Comparison of ENCODE assay signal across 1 cellular context in the genomic region with DNA sequence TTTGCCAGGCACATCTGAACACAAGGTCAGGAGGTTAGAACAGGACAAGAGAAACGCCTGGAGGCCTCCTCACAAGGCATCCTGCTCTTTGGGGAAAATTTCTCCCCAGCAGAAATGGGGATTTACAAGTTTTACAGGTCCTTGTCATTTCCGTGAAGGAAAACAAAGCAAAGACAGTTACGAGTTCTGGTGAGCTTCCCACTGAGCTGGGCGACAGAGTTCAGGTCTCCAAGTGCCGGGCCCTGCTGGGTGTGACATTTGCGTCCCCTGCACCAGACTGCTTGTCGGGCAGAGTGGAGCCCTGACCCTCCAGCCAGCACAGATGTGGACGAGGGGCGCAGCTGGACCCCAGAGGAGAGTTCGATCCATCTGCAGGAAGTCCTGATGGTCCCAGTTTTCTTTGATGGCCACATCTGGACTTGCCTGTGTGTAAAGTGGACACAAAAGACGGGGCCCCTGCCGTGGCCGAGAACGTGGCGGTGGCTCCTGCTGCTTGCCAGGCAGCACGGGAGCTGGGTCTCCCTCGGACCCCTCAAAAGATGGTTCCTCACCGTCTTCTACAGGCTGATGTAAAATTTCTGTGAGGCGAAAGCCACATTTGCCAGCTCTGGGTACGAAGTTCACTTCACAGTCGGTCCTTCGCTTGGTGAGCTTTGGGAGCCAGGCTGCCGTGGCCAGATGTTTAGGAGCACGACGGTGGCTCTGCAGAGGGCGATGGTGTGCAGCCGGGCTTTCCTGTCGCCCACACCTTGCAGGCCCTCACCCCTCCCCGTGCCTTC.
TF ChIP-seq lines count a peak whose summit lies in the region.

No MANE protein-coding gene starts in this region.

TF ChIP-seq in HepG2, 621 proteins besides CTCF, POLR2A, EP300 and RAD21 (continued from another document and continues in another):
- TF ChIP-seq, protein P1, sequence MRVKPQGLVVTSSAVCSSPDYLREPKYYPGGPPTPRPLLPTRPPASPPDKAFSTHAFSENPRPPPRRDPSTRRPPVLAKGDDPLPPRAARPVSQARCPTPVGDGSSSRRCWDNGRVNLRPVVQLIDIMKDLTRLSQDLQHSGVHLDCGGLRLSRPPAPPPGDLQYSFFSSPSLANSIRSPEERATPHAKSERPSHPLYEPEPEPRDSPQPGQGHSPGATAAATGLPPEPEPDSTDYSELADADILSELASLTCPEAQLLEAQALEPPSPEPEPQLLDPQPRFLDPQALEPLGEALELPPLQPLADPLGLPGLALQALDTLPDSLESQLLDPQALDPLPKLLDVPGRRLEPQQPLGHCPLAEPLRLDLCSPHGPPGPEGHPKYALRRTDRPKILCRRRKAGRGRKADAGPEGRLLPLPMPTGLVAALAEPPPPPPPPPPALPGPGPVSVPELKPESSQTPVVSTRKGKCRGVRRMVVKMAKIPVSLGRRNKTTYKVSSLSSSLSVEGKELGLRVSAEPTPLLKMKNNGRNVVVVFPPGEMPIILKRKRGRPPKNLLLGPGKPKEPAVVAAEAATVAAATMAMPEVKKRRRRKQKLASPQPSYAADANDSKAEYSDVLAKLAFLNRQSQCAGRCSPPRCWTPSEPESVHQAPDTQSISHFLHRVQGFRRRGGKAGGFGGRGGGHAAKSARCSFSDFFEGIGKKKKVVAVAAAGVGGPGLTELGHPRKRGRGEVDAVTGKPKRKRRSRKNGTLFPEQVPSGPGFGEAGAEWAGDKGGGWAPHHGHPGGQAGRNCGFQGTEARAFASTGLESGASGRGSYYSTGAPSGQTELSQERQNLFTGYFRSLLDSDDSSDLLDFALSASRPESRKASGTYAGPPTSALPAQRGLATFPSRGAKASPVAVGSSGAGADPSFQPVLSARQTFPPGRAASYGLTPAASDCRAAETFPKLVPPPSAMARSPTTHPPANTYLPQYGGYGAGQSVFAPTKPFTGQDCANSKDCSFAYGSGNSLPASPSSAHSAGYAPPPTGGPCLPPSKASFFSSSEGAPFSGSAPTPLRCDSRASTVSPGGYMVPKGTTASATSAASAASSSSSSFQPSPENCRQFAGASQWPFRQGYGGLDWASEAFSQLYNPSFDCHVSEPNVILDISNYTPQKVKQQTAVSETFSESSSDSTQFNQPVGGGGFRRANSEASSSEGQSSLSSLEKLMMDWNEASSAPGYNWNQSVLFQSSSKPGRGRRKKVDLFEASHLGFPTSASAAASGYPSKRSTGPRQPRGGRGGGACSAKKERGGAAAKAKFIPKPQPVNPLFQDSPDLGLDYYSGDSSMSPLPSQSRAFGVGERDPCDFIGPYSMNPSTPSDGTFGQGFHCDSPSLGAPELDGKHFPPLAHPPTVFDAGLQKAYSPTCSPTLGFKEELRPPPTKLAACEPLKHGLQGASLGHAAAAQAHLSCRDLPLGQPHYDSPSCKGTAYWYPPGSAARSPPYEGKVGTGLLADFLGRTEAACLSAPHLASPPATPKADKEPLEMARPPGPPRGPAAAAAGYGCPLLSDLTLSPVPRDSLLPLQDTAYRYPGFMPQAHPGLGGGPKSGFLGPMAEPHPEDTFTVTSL (CRISPR knock-in tag; IDR thresholded peaks at IDR 0.05; ENCODE audit: borderline replicate concordance): 0 out of 2 replicates have a peak, but pooled peaks have one; percentile 31
- no peak for TF ChIP-seq KLF11 (CRISPR knock-in tag; IDR thresholded peaks at IDR 0.05)
- TF ChIP-seq, protein P2, sequence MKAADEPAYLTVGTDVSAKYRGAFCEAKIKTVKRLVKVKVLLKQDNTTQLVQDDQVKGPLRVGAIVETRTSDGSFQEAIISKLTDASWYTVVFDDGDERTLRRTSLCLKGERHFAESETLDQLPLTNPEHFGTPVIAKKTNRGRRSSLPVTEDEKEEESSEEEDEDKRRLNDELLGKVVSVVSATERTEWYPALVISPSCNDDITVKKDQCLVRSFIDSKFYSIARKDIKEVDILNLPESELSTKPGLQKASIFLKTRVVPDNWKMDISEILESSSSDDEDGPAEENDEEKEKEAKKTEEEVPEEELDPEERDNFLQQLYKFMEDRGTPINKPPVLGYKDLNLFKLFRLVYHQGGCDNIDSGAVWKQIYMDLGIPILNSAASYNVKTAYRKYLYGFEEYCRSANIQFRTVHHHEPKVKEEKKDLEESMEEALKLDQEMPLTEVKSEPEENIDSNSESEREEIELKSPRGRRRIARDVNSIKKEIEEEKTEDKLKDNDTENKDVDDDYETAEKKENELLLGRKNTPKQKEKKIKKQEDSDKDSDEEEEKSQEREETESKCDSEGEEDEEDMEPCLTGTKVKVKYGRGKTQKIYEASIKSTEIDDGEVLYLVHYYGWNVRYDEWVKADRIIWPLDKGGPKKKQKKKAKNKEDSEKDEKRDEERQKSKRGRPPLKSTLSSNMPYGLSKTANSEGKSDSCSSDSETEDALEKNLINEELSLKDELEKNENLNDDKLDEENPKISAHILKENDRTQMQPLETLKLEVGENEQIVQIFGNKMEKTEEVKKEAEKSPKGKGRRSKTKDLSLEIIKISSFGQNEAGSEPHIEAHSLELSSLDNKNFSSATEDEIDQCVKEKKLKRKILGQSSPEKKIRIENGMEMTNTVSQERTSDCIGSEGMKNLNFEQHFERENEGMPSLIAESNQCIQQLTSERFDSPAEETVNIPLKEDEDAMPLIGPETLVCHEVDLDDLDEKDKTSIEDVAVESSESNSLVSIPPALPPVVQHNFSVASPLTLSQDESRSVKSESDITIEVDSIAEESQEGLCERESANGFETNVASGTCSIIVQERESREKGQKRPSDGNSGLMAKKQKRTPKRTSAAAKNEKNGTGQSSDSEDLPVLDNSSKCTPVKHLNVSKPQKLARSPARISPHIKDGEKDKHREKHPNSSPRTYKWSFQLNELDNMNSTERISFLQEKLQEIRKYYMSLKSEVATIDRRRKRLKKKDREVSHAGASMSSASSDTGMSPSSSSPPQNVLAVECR (CRISPR knock-in tag; IDR thresholded peaks at IDR 0.05; ENCODE audit: borderline replicate concordance): peak; percentile 57; the same call in 1 of the 2 replicates
- TF ChIP-seq ZIK1 (CRISPR knock-in tag; IDR thresholded peaks at IDR 0.05; ENCODE audit: borderline replicate concordance, low read depth): no peak
- peak; percentile 52; the same call in 1 of the 2 replicates for TF ChIP-seq DNMT1 (CRISPR knock-in tag; IDR thresholded peaks at IDR 0.05)
- TF ChIP-seq, protein P3, sequence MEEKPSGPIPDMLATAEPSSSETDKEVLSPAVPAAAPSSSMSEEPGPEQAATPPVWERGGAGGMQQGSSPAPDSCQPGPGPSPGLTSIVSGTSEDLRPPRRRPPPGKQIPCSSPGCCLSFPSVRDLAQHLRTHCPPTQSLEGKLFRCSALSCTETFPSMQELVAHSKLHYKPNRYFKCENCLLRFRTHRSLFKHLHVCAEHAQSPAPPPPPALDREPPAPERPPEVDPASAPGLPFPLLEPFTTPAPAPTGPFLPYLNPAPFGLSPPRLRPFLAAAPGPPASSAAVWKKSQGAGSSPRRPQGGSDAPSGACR (CRISPR knock-in tag; IDR thresholded peaks at IDR 0.05): 0 out of 2 replicates have a peak, but pooled peaks have one; percentile 32
- TF ChIP-seq, protein P4, sequence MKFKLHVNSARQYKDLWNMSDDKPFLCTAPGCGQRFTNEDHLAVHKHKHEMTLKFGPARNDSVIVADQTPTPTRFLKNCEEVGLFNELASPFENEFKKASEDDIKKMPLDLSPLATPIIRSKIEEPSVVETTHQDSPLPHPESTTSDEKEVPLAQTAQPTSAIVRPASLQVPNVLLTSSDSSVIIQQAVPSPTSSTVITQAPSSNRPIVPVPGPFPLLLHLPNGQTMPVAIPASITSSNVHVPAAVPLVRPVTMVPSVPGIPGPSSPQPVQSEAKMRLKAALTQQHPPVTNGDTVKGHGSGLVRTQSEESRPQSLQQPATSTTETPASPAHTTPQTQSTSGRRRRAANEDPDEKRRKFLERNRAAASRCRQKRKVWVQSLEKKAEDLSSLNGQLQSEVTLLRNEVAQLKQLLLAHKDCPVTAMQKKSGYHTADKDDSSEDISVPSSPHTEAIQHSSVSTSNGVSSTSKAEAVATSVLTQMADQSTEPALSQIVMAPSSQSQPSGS (CRISPR knock-in tag; IDR thresholded peaks at IDR 0.05): 0 out of 2 replicates have a peak, but pooled peaks have one; percentile 13
- TF ChIP-seq ZNF788 (CRISPR knock-in tag; IDR thresholded peaks at IDR 0.05; ENCODE audit: borderline replicate concordance): peak; percentile 23; the same call in 1 of the 2 replicates
- TF ChIP-seq, protein P5, sequence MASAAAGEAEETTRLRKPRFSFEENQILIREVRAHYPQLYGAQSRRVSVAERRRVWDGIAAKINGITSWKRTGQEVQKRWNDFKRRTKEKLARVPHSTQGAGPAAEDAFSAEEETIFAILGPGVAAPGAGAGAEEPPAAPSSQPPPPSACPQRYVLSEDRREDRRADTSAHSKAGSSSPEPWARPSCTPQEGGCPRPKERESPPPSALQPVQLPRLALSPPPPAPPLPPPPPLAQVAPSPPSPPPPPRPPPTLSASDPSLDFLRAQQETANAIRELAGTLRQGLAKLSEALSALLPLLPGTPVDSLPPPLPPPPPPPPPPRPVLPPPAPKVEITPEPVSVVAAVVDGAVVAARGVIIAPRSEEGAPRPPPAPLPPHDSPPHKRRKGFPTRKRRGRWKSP (CRISPR knock-in tag; IDR thresholded peaks at IDR 0.05): no peak
- 0 out of 2 replicates have a peak, but pooled peaks have one; percentile 59 for TF ChIP-seq ZNF232 (CRISPR knock-in tag; IDR thresholded peaks at IDR 0.05; ENCODE audit: borderline replicate concordance)
- TF ChIP-seq, protein P6, sequence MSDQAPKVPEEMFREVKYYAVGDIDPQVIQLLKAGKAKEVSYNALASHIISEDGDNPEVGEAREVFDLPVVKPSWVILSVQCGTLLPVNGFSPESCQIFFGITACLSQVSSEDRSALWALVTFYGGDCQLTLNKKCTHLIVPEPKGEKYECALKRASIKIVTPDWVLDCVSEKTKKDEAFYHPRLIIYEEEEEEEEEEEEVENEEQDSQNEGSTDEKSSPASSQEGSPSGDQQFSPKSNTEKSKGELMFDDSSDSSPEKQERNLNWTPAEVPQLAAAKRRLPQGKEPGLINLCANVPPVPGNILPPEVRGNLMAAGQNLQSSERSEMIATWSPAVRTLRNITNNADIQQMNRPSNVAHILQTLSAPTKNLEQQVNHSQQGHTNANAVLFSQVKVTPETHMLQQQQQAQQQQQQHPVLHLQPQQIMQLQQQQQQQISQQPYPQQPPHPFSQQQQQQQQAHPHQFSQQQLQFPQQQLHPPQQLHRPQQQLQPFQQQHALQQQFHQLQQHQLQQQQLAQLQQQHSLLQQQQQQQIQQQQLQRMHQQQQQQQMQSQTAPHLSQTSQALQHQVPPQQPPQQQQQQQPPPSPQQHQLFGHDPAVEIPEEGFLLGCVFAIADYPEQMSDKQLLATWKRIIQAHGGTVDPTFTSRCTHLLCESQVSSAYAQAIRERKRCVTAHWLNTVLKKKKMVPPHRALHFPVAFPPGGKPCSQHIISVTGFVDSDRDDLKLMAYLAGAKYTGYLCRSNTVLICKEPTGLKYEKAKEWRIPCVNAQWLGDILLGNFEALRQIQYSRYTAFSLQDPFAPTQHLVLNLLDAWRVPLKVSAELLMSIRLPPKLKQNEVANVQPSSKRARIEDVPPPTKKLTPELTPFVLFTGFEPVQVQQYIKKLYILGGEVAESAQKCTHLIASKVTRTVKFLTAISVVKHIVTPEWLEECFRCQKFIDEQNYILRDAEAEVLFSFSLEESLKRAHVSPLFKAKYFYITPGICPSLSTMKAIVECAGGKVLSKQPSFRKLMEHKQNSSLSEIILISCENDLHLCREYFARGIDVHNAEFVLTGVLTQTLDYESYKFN (CRISPR knock-in tag; conservative IDR thresholded peaks at IDR 0.05): 0 out of 2 replicates have a peak, but pooled peaks have one; percentile 11
- 0 out of 2 replicates have a peak, but pooled peaks have one; percentile 43 for TF ChIP-seq FLYWCH1 (CRISPR knock-in tag; IDR thresholded peaks at IDR 0.05)
- TF ChIP-seq ZNF317 (CRISPR knock-in tag; IDR thresholded peaks at IDR 0.05): no peak
- 0 out of 2 replicates have a peak, but pooled peaks have one; percentile 58 for TF ChIP-seq RFXAP (CRISPR knock-in tag; IDR thresholded peaks at IDR 0.05; ENCODE audit: borderline replicate concordance)
- peak; percentile 43; the same call in 1 of the 2 replicates for TF ChIP-seq ZFY (CRISPR knock-in tag; IDR thresholded peaks at IDR 0.05)
- no peak for TF ChIP-seq ZNF44 (CRISPR knock-in tag; IDR thresholded peaks at IDR 0.05)
- TF ChIP-seq, protein P7, sequence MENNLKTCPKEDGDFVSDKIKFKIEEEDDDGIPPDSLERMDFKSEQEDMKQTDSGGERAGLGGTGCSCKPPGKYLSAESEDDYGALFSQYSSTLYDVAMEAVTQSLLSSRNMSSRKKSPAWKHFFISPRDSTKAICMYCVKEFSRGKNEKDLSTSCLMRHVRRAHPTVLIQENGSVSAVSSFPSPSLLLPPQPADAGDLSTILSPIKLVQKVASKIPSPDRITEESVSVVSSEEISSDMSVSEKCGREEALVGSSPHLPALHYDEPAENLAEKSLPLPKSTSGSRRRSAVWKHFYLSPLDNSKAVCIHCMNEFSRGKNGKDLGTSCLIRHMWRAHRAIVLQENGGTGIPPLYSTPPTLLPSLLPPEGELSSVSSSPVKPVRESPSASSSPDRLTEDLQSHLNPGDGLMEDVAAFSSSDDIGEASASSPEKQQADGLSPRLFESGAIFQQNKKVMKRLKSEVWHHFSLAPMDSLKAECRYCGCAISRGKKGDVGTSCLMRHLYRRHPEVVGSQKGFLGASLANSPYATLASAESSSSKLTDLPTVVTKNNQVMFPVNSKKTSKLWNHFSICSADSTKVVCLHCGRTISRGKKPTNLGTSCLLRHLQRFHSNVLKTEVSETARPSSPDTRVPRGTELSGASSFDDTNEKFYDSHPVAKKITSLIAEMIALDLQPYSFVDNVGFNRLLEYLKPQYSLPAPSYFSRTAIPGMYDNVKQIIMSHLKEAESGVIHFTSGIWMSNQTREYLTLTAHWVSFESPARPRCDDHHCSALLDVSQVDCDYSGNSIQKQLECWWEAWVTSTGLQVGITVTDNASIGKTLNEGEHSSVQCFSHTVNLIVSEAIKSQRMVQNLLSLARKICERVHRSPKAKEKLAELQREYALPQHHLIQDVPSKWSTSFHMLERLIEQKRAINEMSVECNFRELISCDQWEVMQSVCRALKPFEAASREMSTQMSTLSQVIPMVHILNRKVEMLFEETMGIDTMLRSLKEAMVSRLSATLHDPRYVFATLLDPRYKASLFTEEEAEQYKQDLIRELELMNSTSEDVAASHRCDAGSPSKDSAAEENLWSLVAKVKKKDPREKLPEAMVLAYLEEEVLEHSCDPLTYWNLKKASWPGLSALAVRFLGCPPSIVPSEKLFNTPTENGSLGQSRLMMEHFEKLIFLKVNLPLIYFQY (CRISPR knock-in tag; IDR thresholded peaks at IDR 0.05; ENCODE audit: borderline replicate concordance): no peak
- TF ChIP-seq, protein P8, sequence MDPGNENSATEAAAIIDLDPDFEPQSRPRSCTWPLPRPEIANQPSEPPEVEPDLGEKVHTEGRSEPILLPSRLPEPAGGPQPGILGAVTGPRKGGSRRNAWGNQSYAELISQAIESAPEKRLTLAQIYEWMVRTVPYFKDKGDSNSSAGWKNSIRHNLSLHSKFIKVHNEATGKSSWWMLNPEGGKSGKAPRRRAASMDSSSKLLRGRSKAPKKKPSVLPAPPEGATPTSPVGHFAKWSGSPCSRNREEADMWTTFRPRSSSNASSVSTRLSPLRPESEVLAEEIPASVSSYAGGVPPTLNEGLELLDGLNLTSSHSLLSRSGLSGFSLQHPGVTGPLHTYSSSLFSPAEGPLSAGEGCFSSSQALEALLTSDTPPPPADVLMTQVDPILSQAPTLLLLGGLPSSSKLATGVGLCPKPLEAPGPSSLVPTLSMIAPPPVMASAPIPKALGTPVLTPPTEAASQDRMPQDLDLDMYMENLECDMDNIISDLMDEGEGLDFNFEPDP (CRISPR knock-in tag; conservative IDR thresholded peaks at IDR 0.05): 0 out of 2 replicates have a peak, but pooled peaks have one; percentile 70
- no peak for TF ChIP-seq GLI4 (CRISPR knock-in tag; IDR thresholded peaks at IDR 0.05; ENCODE audit: borderline replicate concordance)
- 0 out of 2 replicates have a peak, but pooled peaks have one; percentile 35 for TF ChIP-seq HOXD1 (CRISPR knock-in tag; IDR thresholded peaks at IDR 0.05)
